2 cellular contexts compared by ENCODE assay signal in the genomic region with DNA sequence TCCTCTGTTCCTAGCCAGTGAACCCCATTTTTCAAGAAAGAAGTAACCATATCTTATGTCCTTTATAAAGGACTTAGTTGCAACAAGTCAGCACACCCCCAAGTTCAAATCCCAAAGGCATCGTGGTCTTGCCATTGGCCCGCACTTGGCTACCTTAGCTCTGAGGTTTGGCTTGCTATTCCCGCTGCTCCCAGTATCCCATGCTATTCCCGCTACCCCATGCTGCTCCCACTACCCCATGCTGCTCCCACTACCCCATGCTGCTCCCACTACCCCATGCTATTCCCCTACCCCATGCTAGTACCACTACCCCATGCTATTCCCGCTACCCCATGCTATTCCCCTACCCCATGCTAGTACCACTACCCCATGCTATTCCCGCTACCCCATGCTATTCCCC. TPM values are rescaled to one million over a fixed set of nuclear protein-coding genes. Genes with fewer than 3 reads are reported as not detected.
"Had no signal": no experiment of that assay in that cellular context is flagged by ENCODE, and none has a peak within 500 bp of the region (broad histone marks: within the 10 kb centered on the region; RNA-seq: fewer than 3 reads in every experiment).

No MANE protein-coding gene starts in this region.

RNA-seq across cellular contexts. Expression of a gene that starts 20.7 kb away (rescaled TPM):
- total RNA-seq: activated naive CD4-positive, alpha-beta T cell treated with anti-CD3 and anti-CD28 coated beads for 36 hours had no signal

RNA-seq across cellular contexts. Expression of a gene that starts 42.8 kb away (rescaled TPM):
- total RNA-seq: bronchial epithelial cell had no signal
